In the genomic region with DNA sequence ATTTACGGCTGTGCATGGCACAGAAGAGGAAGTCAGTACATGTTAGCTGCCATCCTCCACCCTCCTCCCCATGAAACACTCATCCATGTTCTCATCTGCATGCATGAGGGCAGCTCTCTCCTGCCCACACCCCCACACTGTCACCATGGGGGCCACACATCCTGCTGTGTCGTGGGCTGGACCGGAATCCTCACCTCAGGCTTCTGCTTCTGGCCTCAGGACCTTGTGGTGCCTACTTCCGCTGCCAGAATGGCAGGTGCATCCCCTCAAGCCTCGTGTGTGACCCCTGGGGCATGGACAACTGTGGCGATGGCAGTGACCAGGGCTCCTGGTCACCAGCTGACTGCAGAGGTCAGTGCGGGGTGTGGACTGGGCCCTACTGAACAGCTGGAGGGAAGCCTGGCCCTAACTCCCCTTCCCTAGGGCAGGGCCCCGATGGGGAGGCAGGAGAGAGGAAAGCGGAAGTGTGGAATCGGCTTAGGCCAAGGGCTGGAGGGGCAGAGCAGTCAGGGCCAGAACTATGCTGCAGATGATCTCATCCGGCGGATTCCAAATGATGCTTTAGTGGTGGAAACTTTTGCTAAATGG, we compare ENCODE assay signal across 2 cellular contexts.
TF ChIP-seq lines count a peak whose summit lies in the region.

No MANE protein-coding gene starts in this region.

TF ChIP-seq in SK-N-SH, 30 proteins besides CTCF, POLR2A, EP300 and RAD21 (continued from another document):
- TF ChIP-seq, protein P1, sequence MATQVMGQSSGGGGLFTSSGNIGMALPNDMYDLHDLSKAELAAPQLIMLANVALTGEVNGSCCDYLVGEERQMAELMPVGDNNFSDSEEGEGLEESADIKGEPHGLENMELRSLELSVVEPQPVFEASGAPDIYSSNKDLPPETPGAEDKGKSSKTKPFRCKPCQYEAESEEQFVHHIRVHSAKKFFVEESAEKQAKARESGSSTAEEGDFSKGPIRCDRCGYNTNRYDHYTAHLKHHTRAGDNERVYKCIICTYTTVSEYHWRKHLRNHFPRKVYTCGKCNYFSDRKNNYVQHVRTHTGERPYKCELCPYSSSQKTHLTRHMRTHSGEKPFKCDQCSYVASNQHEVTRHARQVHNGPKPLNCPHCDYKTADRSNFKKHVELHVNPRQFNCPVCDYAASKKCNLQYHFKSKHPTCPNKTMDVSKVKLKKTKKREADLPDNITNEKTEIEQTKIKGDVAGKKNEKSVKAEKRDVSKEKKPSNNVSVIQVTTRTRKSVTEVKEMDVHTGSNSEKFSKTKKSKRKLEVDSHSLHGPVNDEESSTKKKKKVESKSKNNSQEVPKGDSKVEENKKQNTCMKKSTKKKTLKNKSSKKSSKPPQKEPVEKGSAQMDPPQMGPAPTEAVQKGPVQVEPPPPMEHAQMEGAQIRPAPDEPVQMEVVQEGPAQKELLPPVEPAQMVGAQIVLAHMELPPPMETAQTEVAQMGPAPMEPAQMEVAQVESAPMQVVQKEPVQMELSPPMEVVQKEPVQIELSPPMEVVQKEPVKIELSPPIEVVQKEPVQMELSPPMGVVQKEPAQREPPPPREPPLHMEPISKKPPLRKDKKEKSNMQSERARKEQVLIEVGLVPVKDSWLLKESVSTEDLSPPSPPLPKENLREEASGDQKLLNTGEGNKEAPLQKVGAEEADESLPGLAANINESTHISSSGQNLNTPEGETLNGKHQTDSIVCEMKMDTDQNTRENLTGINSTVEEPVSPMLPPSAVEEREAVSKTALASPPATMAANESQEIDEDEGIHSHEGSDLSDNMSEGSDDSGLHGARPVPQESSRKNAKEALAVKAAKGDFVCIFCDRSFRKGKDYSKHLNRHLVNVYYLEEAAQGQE (IDR thresholded peaks at IDR 0.05; ENCODE audit: low read depth, low read length), result no peak
- TF ChIP-seq, protein P2, sequence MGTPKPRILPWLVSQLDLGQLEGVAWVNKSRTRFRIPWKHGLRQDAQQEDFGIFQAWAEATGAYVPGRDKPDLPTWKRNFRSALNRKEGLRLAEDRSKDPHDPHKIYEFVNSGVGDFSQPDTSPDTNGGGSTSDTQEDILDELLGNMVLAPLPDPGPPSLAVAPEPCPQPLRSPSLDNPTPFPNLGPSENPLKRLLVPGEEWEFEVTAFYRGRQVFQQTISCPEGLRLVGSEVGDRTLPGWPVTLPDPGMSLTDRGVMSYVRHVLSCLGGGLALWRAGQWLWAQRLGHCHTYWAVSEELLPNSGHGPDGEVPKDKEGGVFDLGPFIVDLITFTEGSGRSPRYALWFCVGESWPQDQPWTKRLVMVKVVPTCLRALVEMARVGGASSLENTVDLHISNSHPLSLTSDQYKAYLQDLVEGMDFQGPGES (IDR thresholded peaks at IDR 0.05; ENCODE audit: low read depth, low read length), result no peak
- TF ChIP-seq GATA2 (CRISPR knock-in tag; IDR thresholded peaks at IDR 0.05) (no peak), ELF1 (IDR thresholded peaks at IDR 0.05) (no peak), RCOR1 (IDR thresholded peaks at IDR 0.05; ENCODE audit: low read length) (no peak), SIN3A (IDR thresholded peaks at IDR 0.05; ENCODE audit: borderline replicate concordance, low read depth, low read length) (no peak), GABPA (IDR thresholded peaks at IDR 0.05; ENCODE audit: low read depth) (no peak), FOSL2 (IDR thresholded peaks at IDR 0.05; ENCODE audit: borderline replicate concordance, low read depth) (no peak), TCF12 (IDR thresholded peaks at IDR 0.05) (no peak), FOXJ3 (CRISPR knock-in tag; IDR thresholded peaks at IDR 0.05) (no peak), MXI1 (IDR thresholded peaks at IDR 0.05; ENCODE audit: low read depth, low read length) (no peak)
- TF ChIP-seq, protein P3, sequence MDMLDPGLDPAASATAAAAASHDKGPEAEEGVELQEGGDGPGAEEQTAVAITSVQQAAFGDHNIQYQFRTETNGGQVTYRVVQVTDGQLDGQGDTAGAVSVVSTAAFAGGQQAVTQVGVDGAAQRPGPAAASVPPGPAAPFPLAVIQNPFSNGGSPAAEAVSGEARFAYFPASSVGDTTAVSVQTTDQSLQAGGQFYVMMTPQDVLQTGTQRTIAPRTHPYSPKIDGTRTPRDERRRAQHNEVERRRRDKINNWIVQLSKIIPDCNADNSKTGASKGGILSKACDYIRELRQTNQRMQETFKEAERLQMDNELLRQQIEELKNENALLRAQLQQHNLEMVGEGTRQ (IDR thresholded peaks at IDR 0.05; ENCODE audit: borderline replicate concordance, low read depth, low read length), result no peak
- TF ChIP-seq, protein P4, sequence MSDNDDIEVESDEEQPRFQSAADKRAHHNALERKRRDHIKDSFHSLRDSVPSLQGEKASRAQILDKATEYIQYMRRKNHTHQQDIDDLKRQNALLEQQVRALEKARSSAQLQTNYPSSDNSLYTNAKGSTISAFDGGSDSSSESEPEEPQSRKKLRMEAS (IDR thresholded peaks at IDR 0.05; ENCODE audit: low read depth), result no peak
- TF ChIP-seq, protein P5, sequence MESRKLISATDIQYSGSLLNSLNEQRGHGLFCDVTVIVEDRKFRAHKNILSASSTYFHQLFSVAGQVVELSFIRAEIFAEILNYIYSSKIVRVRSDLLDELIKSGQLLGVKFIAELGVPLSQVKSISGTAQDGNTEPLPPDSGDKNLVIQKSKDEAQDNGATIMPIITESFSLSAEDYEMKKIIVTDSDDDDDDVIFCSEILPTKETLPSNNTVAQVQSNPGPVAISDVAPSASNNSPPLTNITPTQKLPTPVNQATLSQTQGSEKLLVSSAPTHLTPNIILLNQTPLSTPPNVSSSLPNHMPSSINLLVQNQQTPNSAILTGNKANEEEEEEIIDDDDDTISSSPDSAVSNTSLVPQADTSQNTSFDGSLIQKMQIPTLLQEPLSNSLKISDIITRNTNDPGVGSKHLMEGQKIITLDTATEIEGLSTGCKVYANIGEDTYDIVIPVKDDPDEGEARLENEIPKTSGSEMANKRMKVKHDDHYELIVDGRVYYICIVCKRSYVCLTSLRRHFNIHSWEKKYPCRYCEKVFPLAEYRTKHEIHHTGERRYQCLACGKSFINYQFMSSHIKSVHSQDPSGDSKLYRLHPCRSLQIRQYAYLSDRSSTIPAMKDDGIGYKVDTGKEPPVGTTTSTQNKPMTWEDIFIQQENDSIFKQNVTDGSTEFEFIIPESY (IDR thresholded peaks at IDR 0.05; ENCODE audit: borderline replicate concordance, low read depth), result no peak
- TF ChIP-seq, protein P6, sequence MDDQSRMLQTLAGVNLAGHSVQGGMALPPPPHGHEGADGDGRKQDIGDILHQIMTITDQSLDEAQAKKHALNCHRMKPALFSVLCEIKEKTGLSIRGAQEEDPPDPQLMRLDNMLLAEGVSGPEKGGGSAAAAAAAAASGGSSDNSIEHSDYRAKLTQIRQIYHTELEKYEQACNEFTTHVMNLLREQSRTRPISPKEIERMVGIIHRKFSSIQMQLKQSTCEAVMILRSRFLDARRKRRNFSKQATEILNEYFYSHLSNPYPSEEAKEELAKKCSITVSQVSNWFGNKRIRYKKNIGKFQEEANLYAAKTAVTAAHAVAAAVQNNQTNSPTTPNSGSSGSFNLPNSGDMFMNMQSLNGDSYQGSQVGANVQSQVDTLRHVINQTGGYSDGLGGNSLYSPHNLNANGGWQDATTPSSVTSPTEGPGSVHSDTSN (IDR thresholded peaks at IDR 0.05), result no peak
TF ChIP-seq in SK-N-SH: peak in this region for 0.

TF ChIP-seq in SK-N-SH treated with all-trans-retinoic acid at 6 μM for 48 hours, 23 proteins besides CTCF, POLR2A, EP300 and RAD21 (continued from another document):
- TF ChIP-seq, protein P7, sequence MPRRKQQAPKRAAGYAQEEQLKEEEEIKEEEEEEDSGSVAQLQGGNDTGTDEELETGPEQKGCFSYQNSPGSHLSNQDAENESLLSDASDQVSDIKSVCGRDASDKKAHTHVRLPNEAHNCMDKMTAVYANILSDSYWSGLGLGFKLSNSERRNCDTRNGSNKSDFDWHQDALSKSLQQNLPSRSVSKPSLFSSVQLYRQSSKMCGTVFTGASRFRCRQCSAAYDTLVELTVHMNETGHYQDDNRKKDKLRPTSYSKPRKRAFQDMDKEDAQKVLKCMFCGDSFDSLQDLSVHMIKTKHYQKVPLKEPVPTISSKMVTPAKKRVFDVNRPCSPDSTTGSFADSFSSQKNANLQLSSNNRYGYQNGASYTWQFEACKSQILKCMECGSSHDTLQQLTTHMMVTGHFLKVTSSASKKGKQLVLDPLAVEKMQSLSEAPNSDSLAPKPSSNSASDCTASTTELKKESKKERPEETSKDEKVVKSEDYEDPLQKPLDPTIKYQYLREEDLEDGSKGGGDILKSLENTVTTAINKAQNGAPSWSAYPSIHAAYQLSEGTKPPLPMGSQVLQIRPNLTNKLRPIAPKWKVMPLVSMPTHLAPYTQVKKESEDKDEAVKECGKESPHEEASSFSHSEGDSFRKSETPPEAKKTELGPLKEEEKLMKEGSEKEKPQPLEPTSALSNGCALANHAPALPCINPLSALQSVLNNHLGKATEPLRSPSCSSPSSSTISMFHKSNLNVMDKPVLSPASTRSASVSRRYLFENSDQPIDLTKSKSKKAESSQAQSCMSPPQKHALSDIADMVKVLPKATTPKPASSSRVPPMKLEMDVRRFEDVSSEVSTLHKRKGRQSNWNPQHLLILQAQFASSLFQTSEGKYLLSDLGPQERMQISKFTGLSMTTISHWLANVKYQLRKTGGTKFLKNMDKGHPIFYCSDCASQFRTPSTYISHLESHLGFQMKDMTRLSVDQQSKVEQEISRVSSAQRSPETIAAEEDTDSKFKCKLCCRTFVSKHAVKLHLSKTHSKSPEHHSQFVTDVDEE (CRISPR knock-in tag; IDR thresholded peaks at IDR 0.05), result no peak
- TF ChIP-seq TCF4 (CRISPR knock-in tag; IDR thresholded peaks at IDR 0.05; ENCODE audit: borderline replicate concordance), result no peak
- no peak for TF ChIP-seq OSR1 (CRISPR knock-in tag; IDR thresholded peaks at IDR 0.05)
- no peak for TF ChIP-seq BACH2 (CRISPR knock-in tag; IDR thresholded peaks at IDR 0.05; ENCODE audit: borderline replicate concordance)
- TF ChIP-seq GLIS3 (CRISPR knock-in tag; IDR thresholded peaks at IDR 0.05), result no peak
- TF ChIP-seq, protein P8, sequence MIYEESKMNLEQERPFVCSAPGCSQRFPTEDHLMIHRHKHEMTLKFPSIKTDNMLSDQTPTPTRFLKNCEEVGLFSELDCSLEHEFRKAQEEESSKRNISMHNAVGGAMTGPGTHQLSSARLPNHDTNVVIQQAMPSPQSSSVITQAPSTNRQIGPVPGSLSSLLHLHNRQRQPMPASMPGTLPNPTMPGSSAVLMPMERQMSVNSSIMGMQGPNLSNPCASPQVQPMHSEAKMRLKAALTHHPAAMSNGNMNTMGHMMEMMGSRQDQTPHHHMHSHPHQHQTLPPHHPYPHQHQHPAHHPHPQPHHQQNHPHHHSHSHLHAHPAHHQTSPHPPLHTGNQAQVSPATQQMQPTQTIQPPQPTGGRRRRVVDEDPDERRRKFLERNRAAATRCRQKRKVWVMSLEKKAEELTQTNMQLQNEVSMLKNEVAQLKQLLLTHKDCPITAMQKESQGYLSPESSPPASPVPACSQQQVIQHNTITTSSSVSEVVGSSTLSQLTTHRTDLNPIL (CRISPR knock-in tag; IDR thresholded peaks at IDR 0.05; ENCODE audit: low read depth), result no peak
- TF ChIP-seq ARNTL (CRISPR knock-in tag; IDR thresholded peaks at IDR 0.05; ENCODE audit: borderline replicate concordance, low read depth), result no peak
- no peak for TF ChIP-seq ZNF565 (CRISPR knock-in tag; conservative IDR thresholded peaks at IDR 0.05; ENCODE audit: low read depth)
